Comparison of ENCODE assay signal across 8 cellular contexts in genomic region chr6:158213925-158214674, GRCh38. TPM values are rescaled to one million over a fixed set of nuclear protein-coding genes. Genes with fewer than 3 reads are reported as not detected.
DNase-seq lines count a peak whose midpoint lies in the region; ATAC-seq and TF ChIP-seq lines count a peak whose summit lies in the region.

No MANE protein-coding gene starts in this region.

- no peak overlapping the region for H3K4me3 ChIP-seq in cardiac fibroblast (replicated peaks in 1 of 2; ENCODE audit: low read depth in 2 of 2, low read length in 2 of 2)

- intact Hi-C loops in left colon (cut with DNase I, micrococcal nuclease), result loop anchor here (10.0 kb wide), 2 partner anchors 391 to 481 kb away; no protein-coding TSS in a partner anchor

- peak; percentile 82 for TF ChIP-seq CTCF in AG09319 (IDR thresholded peaks at IDR 0.05; ENCODE audit: low read depth, low read length)
- peak; percentile 70 for TF ChIP-seq CTCF in cardiac fibroblast (IDR thresholded peaks at IDR 0.05; ENCODE audit: low read depth, low read length)

- ATAC-seq in GM18517 (IDR thresholded peaks at IDR 0.05; ENCODE audit: unreplicated experiment), result peak; percentile 97
- ATAC-seq in HG03039 (IDR thresholded peaks at IDR 0.05; ENCODE audit: unreplicated experiment), result peak; percentile 76
- peak; percentile 96 for ATAC-seq in left colon

- DNase-seq in AG09319 (ENCODE audit: extremely low read depth, low read depth) (no peak), NCI-H2029 treated with DMSO at 0.1 percent for 48 hours (lab: John Stamatoyannopoulos, UW) (peak; percentile 78), T1000 (lab: John Stamatoyannopoulos, UW) (peak; percentile 41), cardiac fibroblast (ENCODE audit: low read depth in 2 of 2) (peak; percentile 90 to 91), left colon (peak; percentile 54 to 69)
- peak in 2 of 3 donors; percentile 26 to 42 for DNase-seq in stimulated activated CD4-positive, alpha-beta T cell treated with anti-CD3 and anti-CD28 coated beads, TNF-alpha, amount 100 ng/mL, for 48 hours (ENCODE audit: low read depth in 3 of 3)

RNA-seq across cellular contexts. Expression of gene GTF2H5, which starts 46.0 kb away (rescaled TPM):
- total RNA-seq in left colon, result 10 to 100 TPM; 11.2 to 14.2 TPM

RNA-seq across cellular contexts. Expression of gene SERAC1, which starts 46.0 kb away (rescaled TPM):
- total RNA-seq in left colon, result 10 to 100 TPM in 1 of 2 donors, 1 to 10 TPM in 1; 8.7 to 13.0 TPM
